In the genomic region with DNA sequence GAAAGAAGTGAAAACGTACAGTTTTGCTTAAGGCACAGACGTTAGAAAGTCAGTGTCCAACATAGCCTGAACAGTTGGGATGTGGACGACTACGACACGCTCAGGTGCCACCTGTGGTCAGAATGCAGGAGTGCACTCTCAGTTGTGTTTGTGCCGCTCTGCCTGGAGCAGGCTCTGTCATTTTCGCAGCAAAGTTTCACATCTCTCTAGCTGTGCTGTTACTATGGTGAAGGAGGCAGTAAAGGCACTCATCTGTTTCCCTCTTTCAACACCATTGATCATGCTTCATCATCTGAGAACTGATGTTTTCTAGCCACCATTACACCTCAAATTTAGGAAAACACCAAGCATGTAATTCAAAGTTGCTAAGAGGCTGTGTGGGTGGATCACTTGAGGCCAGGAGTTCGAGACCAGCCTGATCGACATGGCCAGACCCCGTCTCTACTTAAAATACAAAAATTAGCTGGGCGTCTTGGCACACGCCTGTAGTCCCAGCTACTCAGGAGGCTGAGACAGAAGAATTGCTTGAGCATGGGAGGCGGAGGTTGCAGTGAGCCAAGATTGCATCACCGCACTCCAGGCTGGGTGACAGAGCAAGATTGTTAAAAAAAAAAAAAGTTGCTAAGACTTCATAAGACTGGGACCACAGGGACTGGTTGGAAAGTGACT, we compare ENCODE assay signal across 2 cellular contexts.
TF ChIP-seq lines count a peak whose summit lies in the region.

No MANE protein-coding gene starts in this region.

TF ChIP-seq in A549, 52 proteins besides CTCF, POLR2A, EP300 and RAD21:
- TF ChIP-seq, protein P1, sequence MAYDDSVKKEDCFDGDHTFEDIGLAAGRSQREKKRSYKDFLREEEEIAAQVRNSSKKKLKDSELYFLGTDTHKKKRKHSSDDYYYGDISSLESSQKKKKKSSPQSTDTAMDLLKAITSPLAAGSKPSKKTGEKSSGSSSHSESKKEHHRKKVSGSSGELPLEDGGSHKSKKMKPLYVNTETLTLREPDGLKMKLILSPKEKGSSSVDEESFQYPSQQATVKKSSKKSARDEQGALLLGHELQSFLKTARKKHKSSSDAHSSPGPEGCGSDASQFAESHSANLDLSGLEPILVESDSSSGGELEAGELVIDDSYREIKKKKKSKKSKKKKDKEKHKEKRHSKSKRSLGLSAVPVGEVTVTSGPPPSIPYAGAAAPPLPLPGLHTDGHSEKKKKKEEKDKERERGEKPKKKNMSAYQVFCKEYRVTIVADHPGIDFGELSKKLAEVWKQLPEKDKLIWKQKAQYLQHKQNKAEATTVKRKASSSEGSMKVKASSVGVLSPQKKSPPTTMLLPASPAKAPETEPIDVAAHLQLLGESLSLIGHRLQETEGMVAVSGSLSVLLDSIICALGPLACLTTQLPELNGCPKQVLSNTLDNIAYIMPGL (CRISPR knock-in tag; IDR thresholded peaks at IDR 0.05; ENCODE audit: borderline replicate concordance), result no peak
- TF ChIP-seq, protein P2, sequence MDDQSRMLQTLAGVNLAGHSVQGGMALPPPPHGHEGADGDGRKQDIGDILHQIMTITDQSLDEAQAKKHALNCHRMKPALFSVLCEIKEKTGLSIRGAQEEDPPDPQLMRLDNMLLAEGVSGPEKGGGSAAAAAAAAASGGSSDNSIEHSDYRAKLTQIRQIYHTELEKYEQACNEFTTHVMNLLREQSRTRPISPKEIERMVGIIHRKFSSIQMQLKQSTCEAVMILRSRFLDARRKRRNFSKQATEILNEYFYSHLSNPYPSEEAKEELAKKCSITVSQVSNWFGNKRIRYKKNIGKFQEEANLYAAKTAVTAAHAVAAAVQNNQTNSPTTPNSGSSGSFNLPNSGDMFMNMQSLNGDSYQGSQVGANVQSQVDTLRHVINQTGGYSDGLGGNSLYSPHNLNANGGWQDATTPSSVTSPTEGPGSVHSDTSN (IDR thresholded peaks at IDR 0.05), result no peak
- TF ChIP-seq GATA3 (IDR thresholded peaks at IDR 0.05; ENCODE audit: borderline replicate concordance) (no peak), HEYL (CRISPR knock-in tag; IDR thresholded peaks at IDR 0.05) (no peak), SMC3 (IDR thresholded peaks at IDR 0.05) (peak; percentile 34)

TF ChIP-seq in H1, 55 proteins besides CTCF, POLR2A, EP300 and RAD21:
- TF ChIP-seq, protein P3, sequence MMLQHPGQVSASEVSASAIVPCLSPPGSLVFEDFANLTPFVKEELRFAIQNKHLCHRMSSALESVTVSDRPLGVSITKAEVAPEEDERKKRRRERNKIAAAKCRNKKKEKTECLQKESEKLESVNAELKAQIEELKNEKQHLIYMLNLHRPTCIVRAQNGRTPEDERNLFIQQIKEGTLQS (IDR thresholded peaks at IDR 0.05; ENCODE audit: insufficient read depth, low read depth, low read length), result no peak
- TF ChIP-seq HDAC2 (IDR thresholded peaks at IDR 0.05; ENCODE audit: borderline replicate concordance in 1 of 2, low read depth in 2 of 2, low read length in 2 of 2), result no peak
- no peak for TF ChIP-seq FOSL1 (IDR thresholded peaks at IDR 0.05; ENCODE audit: insufficient read depth, low read depth, low read length)
- no peak for TF ChIP-seq EZH2 (IDR thresholded peaks at IDR 0.05; ENCODE audit: low read depth, low read length, severe bottlenecking)
- TF ChIP-seq, protein P4, sequence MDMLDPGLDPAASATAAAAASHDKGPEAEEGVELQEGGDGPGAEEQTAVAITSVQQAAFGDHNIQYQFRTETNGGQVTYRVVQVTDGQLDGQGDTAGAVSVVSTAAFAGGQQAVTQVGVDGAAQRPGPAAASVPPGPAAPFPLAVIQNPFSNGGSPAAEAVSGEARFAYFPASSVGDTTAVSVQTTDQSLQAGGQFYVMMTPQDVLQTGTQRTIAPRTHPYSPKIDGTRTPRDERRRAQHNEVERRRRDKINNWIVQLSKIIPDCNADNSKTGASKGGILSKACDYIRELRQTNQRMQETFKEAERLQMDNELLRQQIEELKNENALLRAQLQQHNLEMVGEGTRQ (IDR thresholded peaks at IDR 0.05; ENCODE audit: low read length), result no peak
- TF ChIP-seq, protein P5, sequence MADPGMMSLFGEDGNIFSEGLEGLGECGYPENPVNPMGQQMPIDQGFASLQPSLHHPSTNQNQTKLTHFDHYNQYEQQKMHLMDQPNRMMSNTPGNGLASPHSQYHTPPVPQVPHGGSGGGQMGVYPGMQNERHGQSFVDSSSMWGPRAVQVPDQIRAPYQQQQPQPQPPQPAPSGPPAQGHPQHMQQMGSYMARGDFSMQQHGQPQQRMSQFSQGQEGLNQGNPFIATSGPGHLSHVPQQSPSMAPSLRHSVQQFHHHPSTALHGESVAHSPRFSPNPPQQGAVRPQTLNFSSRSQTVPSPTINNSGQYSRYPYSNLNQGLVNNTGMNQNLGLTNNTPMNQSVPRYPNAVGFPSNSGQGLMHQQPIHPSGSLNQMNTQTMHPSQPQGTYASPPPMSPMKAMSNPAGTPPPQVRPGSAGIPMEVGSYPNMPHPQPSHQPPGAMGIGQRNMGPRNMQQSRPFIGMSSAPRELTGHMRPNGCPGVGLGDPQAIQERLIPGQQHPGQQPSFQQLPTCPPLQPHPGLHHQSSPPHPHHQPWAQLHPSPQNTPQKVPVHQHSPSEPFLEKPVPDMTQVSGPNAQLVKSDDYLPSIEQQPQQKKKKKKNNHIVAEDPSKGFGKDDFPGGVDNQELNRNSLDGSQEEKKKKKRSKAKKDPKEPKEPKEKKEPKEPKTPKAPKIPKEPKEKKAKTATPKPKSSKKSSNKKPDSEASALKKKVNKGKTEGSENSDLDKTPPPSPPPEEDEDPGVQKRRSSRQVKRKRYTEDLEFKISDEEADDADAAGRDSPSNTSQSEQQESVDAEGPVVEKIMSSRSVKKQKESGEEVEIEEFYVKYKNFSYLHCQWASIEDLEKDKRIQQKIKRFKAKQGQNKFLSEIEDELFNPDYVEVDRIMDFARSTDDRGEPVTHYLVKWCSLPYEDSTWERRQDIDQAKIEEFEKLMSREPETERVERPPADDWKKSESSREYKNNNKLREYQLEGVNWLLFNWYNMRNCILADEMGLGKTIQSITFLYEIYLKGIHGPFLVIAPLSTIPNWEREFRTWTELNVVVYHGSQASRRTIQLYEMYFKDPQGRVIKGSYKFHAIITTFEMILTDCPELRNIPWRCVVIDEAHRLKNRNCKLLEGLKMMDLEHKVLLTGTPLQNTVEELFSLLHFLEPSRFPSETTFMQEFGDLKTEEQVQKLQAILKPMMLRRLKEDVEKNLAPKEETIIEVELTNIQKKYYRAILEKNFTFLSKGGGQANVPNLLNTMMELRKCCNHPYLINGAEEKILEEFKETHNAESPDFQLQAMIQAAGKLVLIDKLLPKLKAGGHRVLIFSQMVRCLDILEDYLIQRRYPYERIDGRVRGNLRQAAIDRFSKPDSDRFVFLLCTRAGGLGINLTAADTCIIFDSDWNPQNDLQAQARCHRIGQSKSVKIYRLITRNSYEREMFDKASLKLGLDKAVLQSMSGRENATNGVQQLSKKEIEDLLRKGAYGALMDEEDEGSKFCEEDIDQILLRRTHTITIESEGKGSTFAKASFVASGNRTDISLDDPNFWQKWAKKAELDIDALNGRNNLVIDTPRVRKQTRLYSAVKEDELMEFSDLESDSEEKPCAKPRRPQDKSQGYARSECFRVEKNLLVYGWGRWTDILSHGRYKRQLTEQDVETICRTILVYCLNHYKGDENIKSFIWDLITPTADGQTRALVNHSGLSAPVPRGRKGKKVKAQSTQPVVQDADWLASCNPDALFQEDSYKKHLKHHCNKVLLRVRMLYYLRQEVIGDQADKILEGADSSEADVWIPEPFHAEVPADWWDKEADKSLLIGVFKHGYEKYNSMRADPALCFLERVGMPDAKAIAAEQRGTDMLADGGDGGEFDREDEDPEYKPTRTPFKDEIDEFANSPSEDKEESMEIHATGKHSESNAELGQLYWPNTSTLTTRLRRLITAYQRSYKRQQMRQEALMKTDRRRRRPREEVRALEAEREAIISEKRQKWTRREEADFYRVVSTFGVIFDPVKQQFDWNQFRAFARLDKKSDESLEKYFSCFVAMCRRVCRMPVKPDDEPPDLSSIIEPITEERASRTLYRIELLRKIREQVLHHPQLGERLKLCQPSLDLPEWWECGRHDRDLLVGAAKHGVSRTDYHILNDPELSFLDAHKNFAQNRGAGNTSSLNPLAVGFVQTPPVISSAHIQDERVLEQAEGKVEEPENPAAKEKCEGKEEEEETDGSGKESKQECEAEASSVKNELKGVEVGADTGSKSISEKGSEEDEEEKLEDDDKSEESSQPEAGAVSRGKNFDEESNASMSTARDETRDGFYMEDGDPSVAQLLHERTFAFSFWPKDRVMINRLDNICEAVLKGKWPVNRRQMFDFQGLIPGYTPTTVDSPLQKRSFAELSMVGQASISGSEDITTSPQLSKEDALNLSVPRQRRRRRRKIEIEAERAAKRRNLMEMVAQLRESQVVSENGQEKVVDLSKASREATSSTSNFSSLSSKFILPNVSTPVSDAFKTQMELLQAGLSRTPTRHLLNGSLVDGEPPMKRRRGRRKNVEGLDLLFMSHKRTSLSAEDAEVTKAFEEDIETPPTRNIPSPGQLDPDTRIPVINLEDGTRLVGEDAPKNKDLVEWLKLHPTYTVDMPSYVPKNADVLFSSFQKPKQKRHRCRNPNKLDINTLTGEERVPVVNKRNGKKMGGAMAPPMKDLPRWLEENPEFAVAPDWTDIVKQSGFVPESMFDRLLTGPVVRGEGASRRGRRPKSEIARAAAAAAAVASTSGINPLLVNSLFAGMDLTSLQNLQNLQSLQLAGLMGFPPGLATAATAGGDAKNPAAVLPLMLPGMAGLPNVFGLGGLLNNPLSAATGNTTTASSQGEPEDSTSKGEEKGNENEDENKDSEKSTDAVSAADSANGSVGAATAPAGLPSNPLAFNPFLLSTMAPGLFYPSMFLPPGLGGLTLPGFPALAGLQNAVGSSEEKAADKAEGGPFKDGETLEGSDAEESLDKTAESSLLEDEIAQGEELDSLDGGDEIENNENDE (IDR thresholded peaks at IDR 0.05; ENCODE audit: insufficient replicate concordance, low read length), result no peak
- no peak for TF ChIP-seq RXRA (IDR thresholded peaks at IDR 0.05; ENCODE audit: insufficient read depth, low read depth, low read length)
- no peak for TF ChIP-seq SAP30 (IDR thresholded peaks at IDR 0.05; ENCODE audit: insufficient read depth, insufficient replicate concordance, low read length)
- no peak for TF ChIP-seq MAFK (IDR thresholded peaks at IDR 0.05; ENCODE audit: low read depth, low read length)
- TF ChIP-seq BRCA1 (IDR thresholded peaks at IDR 0.05; ENCODE audit: low read depth, low read length), result no peak
- TF ChIP-seq ZNF274 (IDR thresholded peaks at IDR 0.05; ENCODE audit: borderline replicate concordance, extremely low read depth, low read length), result no peak
- no peak for TF ChIP-seq CHD2 (IDR thresholded peaks at IDR 0.05; ENCODE audit: low read length)
- no peak for TF ChIP-seq SP1 (IDR thresholded peaks at IDR 0.05; ENCODE audit: low read depth, low read length)
- TF ChIP-seq SIRT6 (IDR thresholded peaks at IDR 0.05; ENCODE audit: low read length), result no peak
- no peak for TF ChIP-seq CBX8 (IDR thresholded peaks at IDR 0.05; ENCODE audit: borderline replicate concordance, low read depth, low read length)
- no peak for TF ChIP-seq BCL11A (IDR thresholded peaks at IDR 0.05; ENCODE audit: low read depth in 2 of 2, low read length in 2 of 2)
- no peak for TF ChIP-seq CTBP2 (IDR thresholded peaks at IDR 0.05; ENCODE audit: borderline replicate concordance, insufficient read depth, insufficient read length, low read length)
